ENCODE assay signal across 9 cellular contexts in the genomic region with DNA sequence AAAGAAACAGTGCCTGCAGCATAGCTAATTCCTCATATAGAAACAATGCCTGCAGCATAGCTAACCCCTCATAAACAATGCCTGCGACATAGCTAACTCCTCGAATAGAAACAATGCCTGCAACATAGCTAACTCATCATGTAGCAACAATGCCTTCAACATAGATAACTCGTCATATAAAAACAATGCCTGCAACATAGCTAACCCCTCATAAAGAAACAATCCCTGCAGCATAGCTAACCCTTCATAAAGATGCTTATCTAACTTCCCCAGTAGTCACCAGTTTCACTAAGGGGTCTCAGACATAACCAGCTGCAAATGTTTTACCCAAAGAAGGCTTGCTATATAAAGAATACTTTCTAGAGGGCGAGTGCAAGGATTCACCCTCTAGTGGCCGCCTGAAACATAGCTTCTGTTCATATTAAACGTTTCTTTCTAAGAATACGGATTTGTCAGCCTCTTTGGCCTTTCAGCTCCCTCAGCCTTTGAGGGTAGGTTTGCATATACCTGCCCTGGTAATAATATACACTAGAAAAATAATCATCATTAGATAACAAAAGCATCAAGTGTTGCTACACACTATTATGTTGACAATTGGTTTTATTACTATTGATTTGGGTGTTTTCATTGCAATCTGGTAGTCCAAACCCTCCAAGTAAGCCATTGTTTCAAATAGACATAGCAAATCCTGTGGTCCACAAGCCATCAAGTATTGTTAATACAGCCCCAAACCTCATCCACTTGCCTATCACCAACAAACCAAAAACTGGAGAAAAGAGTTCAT. TPM values are rescaled to one million over a fixed set of nuclear protein-coding genes. Genes with fewer than 3 reads are reported as not detected.
DNase-seq lines count a peak whose midpoint lies in the region; ATAC-seq and TF ChIP-seq lines count a peak whose summit lies in the region.
"Had no signal": no experiment of that assay in that cellular context is flagged by ENCODE, and none has a peak within 500 bp of the region (broad histone marks: within the 10 kb centered on the region; RNA-seq: fewer than 3 reads in every experiment).

No MANE protein-coding gene starts in this region.

- H3K4me3 ChIP-seq in right atrium auricular region (no peak overlapping the region), hepatocyte (no peak overlapping the region), transverse colon (no peak overlapping the region)

- H3K36me3 ChIP-seq in right atrium auricular region (no peaks in the 10 kb centered on the region), hepatocyte (replicated peaks; ENCODE audit: insufficient read depth, low read depth) (no peaks in the 10 kb centered on the region), transverse colon (no peaks in the 10 kb centered on the region)

- TF ChIP-seq CTCF in right atrium auricular region (IDR thresholded peaks at IDR 0.05) (peak; percentile 69 to 70), hepatocyte (IDR thresholded peaks at IDR 0.05; ENCODE audit: poor library complexity) (peak; percentile 72), transverse colon (IDR thresholded peaks at IDR 0.05) (peak; percentile 39 to 71 (median 62))

- ATAC-seq in left ventricle myocardium superior (no peak), SK-N-SH treated with all-trans-retinoic acid at 6 μM for 48 hours (peak; percentile 82), Right ventricle myocardium inferior (no peak)

- in situ Hi-C loops in transverse colon (cut with MboI; ENCODE audit: low pct_ligation_motif_present in 1 of 4, low pct_unique_long_range_greater_than_20kb in 1 of 4, low sequenced_read_pairs in 3 of 4), result no loop called here

- WGBS in hepatocyte (ENCODE audit: low lambda C conversion rate, missing lambda C conversion rate), result 21% methylated on average over 7 of the region's 7 CpGs
- 2 to 18% methylated on average over 4 to 7 of the region's 7 CpGs for WGBS in transverse colon (ENCODE audit: low coverage in 1 of 2), 2 donors

- H3K9me3 ChIP-seq in right atrium auricular region (no peaks in the 10 kb centered on the region), hepatocyte (ENCODE audit: low read depth) (no peaks in the 10 kb centered on the region), transverse colon (no peaks in the 10 kb centered on the region)

- H3K27me3 ChIP-seq in right atrium auricular region (no peaks in the 10 kb centered on the region), hepatocyte (no peaks in the 10 kb centered on the region), transverse colon (no peaks in the 10 kb centered on the region)

- no peaks in the 10 kb centered on the region for H3K9me2 ChIP-seq in hepatocyte (replicated peaks; ENCODE audit: insufficient read depth)

- H2AFZ ChIP-seq in hepatocyte, result no peak overlapping the region

- H3K27ac ChIP-seq in right atrium auricular region, result no peak overlapping the region
- no peak overlapping the region for H3K27ac ChIP-seq in hepatocyte
- H3K27ac ChIP-seq in transverse colon, result no peak overlapping the region
- H3K27ac ChIP-seq: epithelial cell of prostate had no signal

- peak overlapping the region; percentile 36 for H3K4me2 ChIP-seq in hepatocyte

- TF ChIP-seq POLR2A in transverse colon (IDR thresholded peaks at IDR 0.05), result no peak

- intact Hi-C loops in left ventricle myocardium superior (cut with micrococcal nuclease) (no loop called here), transverse colon (cut with DNase I; ENCODE audit: low total_unique reads) (no loop called here), Right ventricle myocardium inferior (cut with DNase I) (no loop called here)

- H3K4me1 ChIP-seq in right atrium auricular region, result no peaks in the 10 kb centered on the region
- no peaks in the 10 kb centered on the region for H3K4me1 ChIP-seq in hepatocyte (ENCODE audit: insufficient read depth)
- no peaks in the 10 kb centered on the region for H3K4me1 ChIP-seq in transverse colon

- no peak for DNase-seq in right atrium auricular region (ENCODE audit: low spot score)
- DNase-seq in left ventricle myocardium superior, result no peak
- peak; percentile 54 for DNase-seq in hepatocyte (ENCODE audit: low spot score)
- DNase-seq in transverse colon, result no peak
- no peak for DNase-seq in activated effector memory CD4-positive, alpha-beta T cell treated with Interleukin-2 at 50 U/mL for 16 hours
- DNase-seq in NCI-H146 treated with DMSO at 0.1 percent for 48 hours (lab: John Stamatoyannopoulos, UW; ENCODE audit: unreplicated experiment), result no peak
- DNase-seq in Right ventricle myocardium inferior (ENCODE audit: missing footprints), result no peak

- TF ChIP-seq EP300 in transverse colon (IDR thresholded peaks at IDR 0.05; ENCODE audit: low read depth), result no peak

- no peaks in the 10 kb centered on the region for H4K20me1 ChIP-seq in hepatocyte (ENCODE audit: insufficient read depth, poor library complexity, severe bottlenecking)

- H3K79me2 ChIP-seq in hepatocyte, result no peaks in the 10 kb centered on the region

TF ChIP-seq in SK-N-SH treated with all-trans-retinoic acid at 6 μM for 48 hours, 23 proteins besides CTCF, POLR2A, EP300 and RAD21:
- TF ChIP-seq ZFP3 (CRISPR knock-in tag; IDR thresholded peaks at IDR 0.05) (no peak), ZNF70 (CRISPR knock-in tag; IDR thresholded peaks at IDR 0.05) (no peak), TCF4 (CRISPR knock-in tag; IDR thresholded peaks at IDR 0.05; ENCODE audit: borderline replicate concordance) (no peak), ESRRG (CRISPR knock-in tag; IDR thresholded peaks at IDR 0.05) (no peak), ZNF565 (CRISPR knock-in tag; conservative IDR thresholded peaks at IDR 0.05; ENCODE audit: low read depth) (no peak)

RNA-seq across cellular contexts. Expression of gene FAN1, which starts 44.4 kb away (rescaled TPM):
- total RNA-seq in right atrium auricular region (10 to 100 TPM in 1 of 2 donors, 1 to 10 TPM in 1; 8.7 to 17.3 TPM), left ventricle myocardium superior (26.3 TPM), hepatocyte (18.5 and 19.2 TPM in 2 replicates), transverse colon (10 to 100 TPM in 3 of 4 donors, 1 to 10 TPM in 1; 8.6 to 34.8 (median 16.9) TPM), Right ventricle myocardium inferior (23.5 TPM)
- 8.3 and 10.4 TPM in 2 replicates for polyA plus RNA-seq in hepatocyte
